Comparison of ENCODE assay signal across 8 cellular contexts in the genomic region with DNA sequence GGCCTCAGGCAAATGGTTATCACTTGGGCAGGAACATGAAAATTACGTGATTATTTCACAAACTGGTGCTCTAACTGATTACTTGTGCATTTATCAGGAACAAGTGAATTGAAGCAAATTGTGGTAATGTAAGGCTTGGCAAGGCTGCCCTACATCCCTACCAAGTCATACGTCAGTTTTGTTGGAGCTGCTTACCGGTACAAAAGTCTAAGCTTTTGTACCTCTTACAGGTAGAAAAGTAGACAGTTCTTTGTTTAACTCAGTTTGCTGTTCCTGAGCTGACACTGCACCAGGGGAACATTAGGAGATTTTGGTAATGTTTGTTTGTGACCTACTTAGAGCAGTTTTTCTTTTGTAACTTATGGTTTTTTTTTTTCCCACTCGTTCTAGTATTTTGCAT. TPM values are rescaled to one million over a fixed set of nuclear protein-coding genes. Genes with fewer than 3 reads are reported as not detected.
DNase-seq lines count a peak whose midpoint lies in the region; ATAC-seq and TF ChIP-seq lines count a peak whose summit lies in the region.

No MANE protein-coding gene starts in this region.

- H3K27ac Mint-ChIP-seq in chondrocyte (ENCODE audit: unreplicated experiment) (peak overlapping the region; percentile 35), naive B cell (peak overlapping the region in 2 of 6 donors; percentile 21 to 54)

- H4K20me1 ChIP-seq in Karpas-422 (ENCODE audit: insufficient read depth, low read depth, low read length), result peaks cover 66% of the 10 kb centered on the region

- peak overlapping the region; percentile 93 for H3K9ac ChIP-seq in Karpas-422 (ENCODE audit: low read length)

- H3K36me3 Mint-ChIP-seq in chondrocyte (ENCODE audit: low read depth), result peaks cover 1% of the 10 kb centered on the region
- peaks cover 0 to 14% of the 10 kb centered on the region in 2 donors for H3K36me3 Mint-ChIP-seq in naive B cell

- no peak overlapping the region for H2AFZ ChIP-seq in Karpas-422 (ENCODE audit: low read length)

- H3K9me3 ChIP-seq in BE2C (no peaks in the 10 kb centered on the region), Karpas-422 (ENCODE audit: low read length) (no peaks in the 10 kb centered on the region)

- ATAC-seq in naive B cell (ENCODE audit: low read depth in 2 of 2) (no peak), HG02623 (IDR thresholded peaks at IDR 0.05; ENCODE audit: unreplicated experiment) (no peak), GM21529 (IDR thresholded peaks at IDR 0.05; ENCODE audit: unreplicated experiment) (no peak)

- H3K36me3 ChIP-seq in BE2C, result peaks cover 28% of the 10 kb centered on the region
- peaks cover 55% of the 10 kb centered on the region for H3K36me3 ChIP-seq in Karpas-422 (ENCODE audit: insufficient read depth, low read length)

- peak overlapping the region; percentile 87 for H3K4me3 Mint-ChIP-seq in chondrocyte (ENCODE audit: unreplicated experiment)
- peak overlapping the region in 5 of 8 donors; percentile 14 to 97 (median 56) for H3K4me3 Mint-ChIP-seq in naive B cell

- H3K27me3 ChIP-seq in BE2C (no peaks in the 10 kb centered on the region), Karpas-422 (ENCODE audit: low read length) (no peaks in the 10 kb centered on the region)

- H3K9me3 Mint-ChIP-seq in chondrocyte (ENCODE audit: low read depth), result no peaks in the 10 kb centered on the region
- no peaks in the 10 kb centered on the region for H3K9me3 Mint-ChIP-seq in naive B cell

- DNase-seq in BE2C, result no peak
- DNase-seq in Karpas-422, result peak; percentile 52
- DNase-seq in chondrocyte (ENCODE audit: low spot score), result no peak
- DNase-seq in naive B cell, result no peak
- no peak for DNase-seq in retina
- no peak for DNase-seq in CD1c-positive myeloid dendritic cell (ENCODE audit: extremely low spot score)

- H3K4me3 ChIP-seq in BE2C (ENCODE audit: low read depth, low read length) (peak overlapping the region; percentile 94), Karpas-422 (ENCODE audit: low read length) (peak overlapping the region; percentile 95)

- no peaks in the 10 kb centered on the region for H3K27me3 Mint-ChIP-seq in chondrocyte (ENCODE audit: low read depth)
- H3K27me3 Mint-ChIP-seq in naive B cell, result no peaks in the 10 kb centered on the region

- peaks cover 53% of the 10 kb centered on the region for H3K4me1 Mint-ChIP-seq in chondrocyte (ENCODE audit: low read depth)
- peaks cover 35 to 67% (median 56%) of the 10 kb centered on the region in 3 donors for H3K4me1 Mint-ChIP-seq in naive B cell

- H3K9me2 ChIP-seq in Karpas-422 (replicated peaks; ENCODE audit: insufficient read depth, low read length), result no peaks in the 10 kb centered on the region

- H3K27ac ChIP-seq in Karpas-422 (ENCODE audit: low read length), result peak overlapping the region; percentile 40; the same call in 1 of the 2 replicates

- peak overlapping the region; percentile 98 for H3K4me2 ChIP-seq in Karpas-422 (ENCODE audit: low read depth, low read length, poor library complexity, severe bottlenecking)

- H3K79me2 ChIP-seq in Karpas-422 (ENCODE audit: low read length), result peaks cover 73% of the 10 kb centered on the region

- H3K4me1 ChIP-seq in BE2C (peaks cover 6% of the 10 kb centered on the region), Karpas-422 (ENCODE audit: low read length) (peaks cover 64% of the 10 kb centered on the region)

- no peak for TF ChIP-seq CTCF in BE2C (IDR thresholded peaks at IDR 0.05; ENCODE audit: low read depth, low read length)
- no peak for TF ChIP-seq CTCF in chondrocyte (IDR thresholded peaks at IDR 0.05)

RNA-seq across cellular contexts. Expression of gene G3BP1, which starts 2.2 kb away (rescaled TPM):
- polyA plus RNA-seq in BE2C (2012; ENCODE audit: insufficient read depth, insufficient read length, low read depth), result 163 TPM
- total RNA-seq in Karpas-422 (2014; rRNA removed; shearing (Covaris generic); ENCODE audit: low replicate concordance), result 130 and 186 TPM in 2 replicates
- 174 to 202 TPM (median 181 TPM) in 3 replicates for total RNA-seq in chondrocyte
- polyA plus RNA-seq in naive B cell (ENCODE audit: low read depth in 6 of 6), result 100 to 1,000 TPM in 5 of 6 donors, 10 to 100 TPM in 1; 93.9 to 151 (median 135) TPM

RNA-seq across cellular contexts. Expression of gene ATOX1, which starts 15.5 kb away (rescaled TPM):
- 57.7 TPM for polyA plus RNA-seq in BE2C (2012; ENCODE audit: insufficient read depth, insufficient read length, low read depth)
- 104 and 114 TPM in 2 replicates for total RNA-seq in Karpas-422 (2014; rRNA removed; shearing (Covaris generic); ENCODE audit: low replicate concordance)
- 104 to 129 TPM (median 128 TPM) in 3 replicates for total RNA-seq in chondrocyte
- polyA plus RNA-seq in naive B cell (ENCODE audit: low read depth in 6 of 6), result 10 to 100 TPM; 51.7 to 74.8 (median 59.4) TPM
